Comparison of ENCODE assay signal across 25 cellular contexts in genomic region chr14:28983279-28983678, GRCh38.
"Had no signal": no experiment of that assay in that cellular context is flagged by ENCODE, and none has a peak within 500 bp of the region (broad histone marks: within the 10 kb centered on the region; RNA-seq: fewer than 3 reads in every experiment).

No MANE protein-coding gene starts in this region.

- H3K27ac ChIP-seq: PC-9, Peyer's patch, SJSA1, SK-N-MC had no signal

- H3K9me3 ChIP-seq: MG63, Peyer's patch, SJSA1 had no signal

- H3K4me3 ChIP-seq: MG63, PC-9, Peyer's patch, SJSA1, SK-N-MC had no signal

- H3K36me3 ChIP-seq: MG63, Peyer's patch, SJSA1 had no signal

- H3K4me2 ChIP-seq: PC-9 had no signal

- H3K27me3 ChIP-seq: MG63, Peyer's patch, SJSA1 had no signal

- FAIRE-seq: HepG2 had no signal

- DNase-seq: IMR-90; Karpas-422; KG1; MG63; NCI-H1092 treated with DMSO at 0.1 percent for 48 hours; NCI-H1436; NCI-H187; NCI-H2029; NCI-H2081 treated with DMSO at 0.1 percent for 48 hours; NCI-H2171; NCI-H226; NCI-H446; NCI-H510A; NCI-H524 treated with DMSO at 0.1 percent for 48 hours; NCI-H69; NCI-H774; NK-92 treated with Interleukin-12 subunit alpha and Interleukin-12 subunit beta, amount 100 ng/mL, for 24 hours; OCI-M1; PC-9; Peyer's patch; SHP77 treated with DMSO at 0.1 percent for 48 hours had no signal

- H2AFZ ChIP-seq: PC-9 had no signal

- H3K4me1 ChIP-seq: Peyer's patch, SJSA1 had no signal

- ATAC-seq: HepG2, Right ventricle myocardium inferior had no signal
